ENCODE assay signal across 15 cellular contexts in the genomic region with DNA sequence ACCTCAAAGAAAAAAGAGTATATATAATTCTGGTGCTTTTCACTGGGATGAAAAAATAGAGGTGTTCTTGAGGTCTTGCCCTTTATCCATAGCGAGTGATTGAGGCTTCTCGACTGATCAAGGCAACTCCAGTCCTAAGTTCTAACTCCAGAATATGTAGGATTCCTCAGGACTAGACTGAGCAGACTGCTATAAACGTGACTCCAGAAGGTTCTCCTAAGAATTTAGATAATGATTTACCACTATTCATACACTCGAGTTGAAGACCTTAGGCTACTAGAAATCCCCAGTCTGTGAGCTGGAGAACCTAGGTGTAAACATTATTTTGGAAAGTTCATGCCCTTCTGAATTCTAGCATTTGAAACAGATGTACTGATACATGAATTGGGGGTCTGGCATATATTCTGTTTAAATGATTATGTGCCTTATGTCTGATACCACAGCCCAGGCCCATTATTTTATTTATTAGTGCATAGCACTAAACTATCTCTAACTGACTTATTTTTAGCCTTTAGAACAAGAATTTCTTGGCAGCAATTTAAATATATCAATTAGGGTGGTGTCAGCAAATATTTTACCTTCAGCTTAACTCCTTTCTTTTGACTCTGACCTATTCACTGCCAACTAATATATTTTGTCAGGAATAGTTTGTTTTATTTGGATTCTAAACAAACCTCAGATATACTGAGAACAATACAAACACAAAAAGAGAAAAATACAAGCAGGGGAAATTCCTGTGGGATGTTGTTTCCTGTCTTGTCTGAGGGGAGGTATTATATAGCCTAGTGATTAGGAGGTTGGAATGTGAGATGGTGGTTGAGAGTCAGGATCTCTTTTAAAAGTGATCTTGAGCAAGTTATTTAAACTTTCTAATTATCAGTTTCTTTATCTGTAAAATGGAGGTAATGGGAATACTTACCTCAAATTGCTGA.
A peak's percentile ranks its signal among the peaks of the same experiment; 100 is the strongest.
DNase-seq lines count a peak whose midpoint lies in the region; ATAC-seq, FAIRE-seq and TF ChIP-seq lines count a peak whose summit lies in the region.
"Had no signal": no experiment of that assay in that cellular context is flagged by ENCODE, and none has a peak within 500 bp of the region (broad histone marks: within the 10 kb centered on the region; RNA-seq: fewer than 3 reads in every experiment).

No MANE protein-coding gene starts in this region.

- POLR2A ChIA-PET in WTC11 (lab: Charles Lee), result interaction anchor here (0.5 kb wide), 1 partner anchor 125 kb away, joined by 11 read pairs; no protein-coding TSS in a partner anchor

- TF ChIP-seq POLR2A in H54 (IDR thresholded peaks at IDR 0.05; ENCODE audit: low read depth, low read length), result no peak

- ATAC-seq in WTC11 (0 out of 2 replicates have a peak, but pooled peaks have one; percentile 18), GM18873 (IDR thresholded peaks at IDR 0.05; ENCODE audit: low FRiP score, unreplicated experiment) (no peak)
- ATAC-seq in stimulated activated memory B cell treated with anti-CD40 and anti-IgM and Interleukin-4, amounts not matched to agents 10 μg/mL and 1 μg/mL and 100 μg/mL, for 72 hours, result no peak
- ATAC-seq: stimulated activated naive CD8-positive, alpha-beta T cell treated with anti-CD3 and anti-CD28 coated beads, Interleukin-15, amount 100 ng/mL, for 72 hours had no signal

- H3K36me3 Mint-ChIP-seq in WTC11, result peaks cover 5% of the 10 kb centered on the region; the same call in 1 of the 2 replicates
- H3K36me3 Mint-ChIP-seq in stimulated activated memory B cell treated with anti-CD40 and anti-IgM and Interleukin-4, amounts not matched to agents 10 μg/mL and 1 μg/mL and 100 μg/mL, for 72 hours, result peaks cover 35% of the 10 kb centered on the region

- no peaks in the 10 kb centered on the region for H3K27me3 Mint-ChIP-seq in WTC11 (ENCODE audit: low read depth)
- H3K27me3 Mint-ChIP-seq in stimulated activated memory B cell treated with anti-CD40 and anti-IgM and Interleukin-4, amounts not matched to agents 10 μg/mL and 1 μg/mL and 100 μg/mL, for 72 hours, result no peaks in the 10 kb centered on the region
- H3K27me3 Mint-ChIP-seq: stimulated activated naive CD8-positive, alpha-beta T cell treated with anti-CD3 and anti-CD28 coated beads, Interleukin-15, amount 100 ng/mL, for 72 hours had no signal

- CTCF ChIA-PET in WTC11 (lab: Charles Lee), result interaction anchor here (0.6 kb wide), 1 partner anchor 159 kb away, joined by 4 read pairs; no protein-coding TSS in a partner anchor

- H3K4me3 Mint-ChIP-seq in WTC11, result no peak overlapping the region
- H3K4me3 Mint-ChIP-seq in stimulated activated memory B cell treated with anti-CD40 and anti-IgM and Interleukin-4, amounts not matched to agents 10 μg/mL and 1 μg/mL and 100 μg/mL, for 72 hours, result no peak overlapping the region
- H3K4me3 Mint-ChIP-seq: stimulated activated naive CD8-positive, alpha-beta T cell treated with anti-CD3 and anti-CD28 coated beads, Interleukin-15, amount 100 ng/mL, for 72 hours had no signal

- TF ChIP-seq CTCF in WTC11 (IDR thresholded peaks at IDR 0.05), result no peak

- DNase-seq in H54 (ENCODE audit: insufficient read length, low spot score) (no peak), WTC11 (ENCODE audit: low spot score) (no peak), kidney tubule cell (ENCODE audit: low spot score) (peak; percentile 78), activated T-cell treated with anti-CD3 and anti-CD28 coated beads for 4 hours (no peak), cerebellar nuclear complex (lab: John Stamatoyannopoulos, UW) (no peak)
- DNase-seq: activated T-cell treated with anti-CD3 and anti-CD28 coated beads, Interleukin-2, amount 50 U/mL, for 1 hour; COR-L47; esophagus squamous epithelium; Kasumi-1; nucleus accumbens; stimulated activated CD4-positive, alpha-beta T cell treated with anti-CD3 and anti-CD28 coated beads, Interleukin-4, amount 100 ng/mL, for 24 hours; stimulated activated naive CD8-positive, alpha-beta T cell treated with anti-CD3 and anti-CD28 coated beads, Interleukin-15, amount 100 ng/mL, for 72 hours had no signal

- no peaks in the 10 kb centered on the region for H3K9me3 Mint-ChIP-seq in WTC11
- no peaks in the 10 kb centered on the region for H3K9me3 Mint-ChIP-seq in stimulated activated memory B cell treated with anti-CD40 and anti-IgM and Interleukin-4, amounts not matched to agents 10 μg/mL and 1 μg/mL and 100 μg/mL, for 72 hours
- H3K9me3 Mint-ChIP-seq: stimulated activated naive CD8-positive, alpha-beta T cell treated with anti-CD3 and anti-CD28 coated beads, Interleukin-15, amount 100 ng/mL, for 72 hours had no signal

- peaks cover 5% of the 10 kb centered on the region for H3K4me1 Mint-ChIP-seq in WTC11
- H3K4me1 Mint-ChIP-seq in stimulated activated memory B cell treated with anti-CD40 and anti-IgM and Interleukin-4, amounts not matched to agents 10 μg/mL and 1 μg/mL and 100 μg/mL, for 72 hours, result peaks cover 23% of the 10 kb centered on the region
- H3K4me1 Mint-ChIP-seq: stimulated activated naive CD8-positive, alpha-beta T cell treated with anti-CD3 and anti-CD28 coated beads, Interleukin-15, amount 100 ng/mL, for 72 hours had no signal

- peak; percentile 93 for FAIRE-seq in H54 (lab: Jason Lieb, UNC)
- FAIRE-seq: bronchial epithelial cell had no signal

- H3K27ac Mint-ChIP-seq in WTC11, result peak overlapping the region; percentile 22; the same call in 1 of the 2 replicates
- H3K27ac Mint-ChIP-seq in stimulated activated memory B cell treated with anti-CD40 and anti-IgM and Interleukin-4, amounts not matched to agents 10 μg/mL and 1 μg/mL and 100 μg/mL, for 72 hours, result peak overlapping the region; percentile 31
- H3K27ac Mint-ChIP-seq: stimulated activated naive CD8-positive, alpha-beta T cell treated with anti-CD3 and anti-CD28 coated beads, Interleukin-15, amount 100 ng/mL, for 72 hours had no signal

TF ChIP-seq in WTC11, 78 proteins besides CTCF, POLR2A, EP300 and RAD21 (continues in another document):
- TF ChIP-seq HMGA2 (CRISPR knock-in tag; IDR thresholded peaks at IDR 0.05), result no peak
- no peak for TF ChIP-seq ELF4 (CRISPR knock-in tag; IDR thresholded peaks at IDR 0.05; ENCODE audit: low read depth)
- TF ChIP-seq ETV6 (CRISPR knock-in tag; IDR thresholded peaks at IDR 0.05), result no peak
- TF ChIP-seq ARID4B (CRISPR knock-in tag; IDR thresholded peaks at IDR 0.05; ENCODE audit: borderline replicate concordance), result no peak
- TF ChIP-seq, protein P1, sequence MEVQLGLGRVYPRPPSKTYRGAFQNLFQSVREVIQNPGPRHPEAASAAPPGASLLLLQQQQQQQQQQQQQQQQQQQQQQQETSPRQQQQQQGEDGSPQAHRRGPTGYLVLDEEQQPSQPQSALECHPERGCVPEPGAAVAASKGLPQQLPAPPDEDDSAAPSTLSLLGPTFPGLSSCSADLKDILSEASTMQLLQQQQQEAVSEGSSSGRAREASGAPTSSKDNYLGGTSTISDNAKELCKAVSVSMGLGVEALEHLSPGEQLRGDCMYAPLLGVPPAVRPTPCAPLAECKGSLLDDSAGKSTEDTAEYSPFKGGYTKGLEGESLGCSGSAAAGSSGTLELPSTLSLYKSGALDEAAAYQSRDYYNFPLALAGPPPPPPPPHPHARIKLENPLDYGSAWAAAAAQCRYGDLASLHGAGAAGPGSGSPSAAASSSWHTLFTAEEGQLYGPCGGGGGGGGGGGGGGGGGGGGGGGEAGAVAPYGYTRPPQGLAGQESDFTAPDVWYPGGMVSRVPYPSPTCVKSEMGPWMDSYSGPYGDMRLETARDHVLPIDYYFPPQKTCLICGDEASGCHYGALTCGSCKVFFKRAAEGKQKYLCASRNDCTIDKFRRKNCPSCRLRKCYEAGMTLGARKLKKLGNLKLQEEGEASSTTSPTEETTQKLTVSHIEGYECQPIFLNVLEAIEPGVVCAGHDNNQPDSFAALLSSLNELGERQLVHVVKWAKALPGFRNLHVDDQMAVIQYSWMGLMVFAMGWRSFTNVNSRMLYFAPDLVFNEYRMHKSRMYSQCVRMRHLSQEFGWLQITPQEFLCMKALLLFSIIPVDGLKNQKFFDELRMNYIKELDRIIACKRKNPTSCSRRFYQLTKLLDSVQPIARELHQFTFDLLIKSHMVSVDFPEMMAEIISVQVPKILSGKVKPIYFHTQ (CRISPR knock-in tag; IDR thresholded peaks at IDR 0.05), result no peak
- TF ChIP-seq EMX1 (CRISPR knock-in tag; IDR thresholded peaks at IDR 0.05), result no peak
- TF ChIP-seq ZNF121 (CRISPR knock-in tag; IDR thresholded peaks at IDR 0.05), result no peak
- TF ChIP-seq NR2C2 (CRISPR knock-in tag; IDR thresholded peaks at IDR 0.05), result no peak
